Comparison of ENCODE assay signal across 16 cellular contexts in genomic region chr6:141965016-141965545, GRCh38.
A peak's percentile ranks its signal among the peaks of the same experiment; 100 is the strongest.
DNase-seq lines count a peak whose midpoint lies in the region; ATAC-seq and TF ChIP-seq lines count a peak whose summit lies in the region.
"Had no signal": no experiment of that assay in that cellular context is flagged by ENCODE, and none has a peak within 500 bp of the region (broad histone marks: within the 10 kb centered on the region; RNA-seq: fewer than 3 reads in every experiment).

No MANE protein-coding gene starts in this region.

- H2AK5ac ChIP-seq in mesenchymal stem cell (ENCODE audit: low read length, severe bottlenecking): no peak overlapping the region

- no peaks in the 10 kb centered on the region for H3K27me3 Mint-ChIP-seq in stimulated activated naive CD8-positive, alpha-beta T cell treated with anti-CD3 and anti-CD28 coated beads, Interleukin-15, amount 100 ng/mL, for 72 hours
- H3K27me3 Mint-ChIP-seq in activated CD8-positive, alpha-beta T cell treated with anti-CD3 and anti-CD28 coated beads for 36 hours: peaks cover 2% of the 10 kb centered on the region

- peaks cover 0 to 12% of the 10 kb centered on the region in 2 donors for H3K9me3 Mint-ChIP-seq in stimulated activated naive CD8-positive, alpha-beta T cell treated with anti-CD3 and anti-CD28 coated beads, Interleukin-15, amount 100 ng/mL, for 72 hours
- H3K9me3 Mint-ChIP-seq in activated CD8-positive, alpha-beta T cell treated with anti-CD3 and anti-CD28 coated beads for 36 hours: no peaks in the 10 kb centered on the region

- no peak overlapping the region for H3K23ac ChIP-seq in mesenchymal stem cell (ENCODE audit: low read length in 2 of 2)

- H2BK120ac ChIP-seq in mesenchymal stem cell (ENCODE audit: low read depth, low read length): no peak overlapping the region

- H3K4me3 ChIP-seq in cardiac muscle cell: no peak overlapping the region
- H3K4me3 ChIP-seq in hepatocyte: no peak overlapping the region
- H3K4me3 ChIP-seq in mesenchymal stem cell (ENCODE audit: insufficient read depth in 1 of 2, low read depth in 1 of 2, low read length in 2 of 2): no peak overlapping the region
- H3K4me3 ChIP-seq: BLaER1, HAP-1 had no signal

- no peak overlapping the region for H3K4me3 Mint-ChIP-seq in stimulated activated naive CD8-positive, alpha-beta T cell treated with anti-CD3 and anti-CD28 coated beads, Interleukin-15, amount 100 ng/mL, for 72 hours
- H3K4me3 Mint-ChIP-seq in activated CD8-positive, alpha-beta T cell treated with anti-CD3 and anti-CD28 coated beads for 36 hours: no peak overlapping the region
- H3K4me3 Mint-ChIP-seq: CD14-positive monocyte; CD4-positive, alpha-beta memory T cell had no signal

- H3K27ac ChIP-seq in cardiac muscle cell (peak overlapping the region; percentile 79), hepatocyte (peak overlapping the region; percentile 76), mesenchymal stem cell (ENCODE audit: low read length, poor library complexity, severe bottlenecking) (no peak overlapping the region)
- H3K27ac ChIP-seq: BLaER1 had no signal

- no peaks in the 10 kb centered on the region for H3K36me3 Mint-ChIP-seq in activated CD8-positive, alpha-beta T cell treated with anti-CD3 and anti-CD28 coated beads for 36 hours (ENCODE audit: low read depth)
- H3K36me3 Mint-ChIP-seq: CD14-positive monocyte had no signal

- no peak overlapping the region for H2BK15ac ChIP-seq in mesenchymal stem cell (ENCODE audit: low read depth, poor library complexity, severe bottlenecking)

- peak in 1 of 2 donors; percentile 52 for DNase-seq in cardiac muscle cell (ENCODE audit: low read depth in 1 of 2, low spot score in 1 of 2)
- no peak for DNase-seq in Right ventricle myocardium inferior (ENCODE audit: missing footprints)
- DNase-seq in hepatocyte (ENCODE audit: low spot score): peak; percentile 13
- DNase-seq in omental fat pad (ENCODE audit: low spot score): no peak
- DNase-seq in stimulated activated naive CD8-positive, alpha-beta T cell treated with anti-CD3 and anti-CD28 coated beads, Interleukin-15, amount 100 ng/mL, for 72 hours: no peak
- no peak for DNase-seq in activated CD8-positive, alpha-beta T cell treated with anti-CD3 and anti-CD28 coated beads for 36 hours
- no peak for DNase-seq in mesenchymal stem cell
- DNase-seq: 8988T; CD4-positive, alpha-beta memory T cell; DMS153; DMS79; IMR-90 had no signal

- no peak for ATAC-seq in Right ventricle myocardium inferior
- peak; percentile 63 for ATAC-seq in omental fat pad (ENCODE audit: low FRiP score)
- ATAC-seq in stimulated activated naive CD8-positive, alpha-beta T cell treated with anti-CD3 and anti-CD28 coated beads, Interleukin-15, amount 100 ng/mL, for 72 hours: no peak
- no peak for ATAC-seq in activated CD8-positive, alpha-beta T cell treated with anti-CD3 and anti-CD28 coated beads for 36 hours
- ATAC-seq in HG02571 (IDR thresholded peaks at IDR 0.05; ENCODE audit: unreplicated experiment): no peak

- H4K20me1 ChIP-seq in hepatocyte (ENCODE audit: insufficient read depth, poor library complexity, severe bottlenecking): no peaks in the 10 kb centered on the region
- H4K20me1 ChIP-seq: BLaER1 had no signal

- H3K14ac ChIP-seq in mesenchymal stem cell (ENCODE audit: low read length in 2 of 2): no peak overlapping the region

- H3K79me1 ChIP-seq in mesenchymal stem cell (replicated peaks; ENCODE audit: low read length, poor library complexity, severe bottlenecking): no peaks in the 10 kb centered on the region

- intact Hi-C loops in Right ventricle myocardium inferior (cut with DNase I): no loop called here
- intact Hi-C loops in activated CD8-positive, alpha-beta T cell treated with anti-CD3 and anti-CD28 coated beads for 36 hours (cut with micrococcal nuclease): no loop called here

- H2BK5ac ChIP-seq in mesenchymal stem cell (ENCODE audit: low read depth, low read length, poor library complexity, severe bottlenecking): no peak overlapping the region

- H3K27me3 ChIP-seq in cardiac muscle cell: no peaks in the 10 kb centered on the region
- no peaks in the 10 kb centered on the region for H3K27me3 ChIP-seq in hepatocyte
- H3K27me3 ChIP-seq in mesenchymal stem cell (ENCODE audit: control insufficient read depth in 1 of 2, insufficient read depth in 1 of 2, low read length in 2 of 2): no peaks in the 10 kb centered on the region
- H3K27me3 ChIP-seq: BLaER1 had no signal

- H3K4me2 ChIP-seq in hepatocyte (no peak overlapping the region), mesenchymal stem cell (ENCODE audit: low read length, poor library complexity, severe bottlenecking) (no peak overlapping the region)
- H3K4me2 ChIP-seq: BLaER1 had no signal

- no peak overlapping the region for H3K27ac Mint-ChIP-seq in stimulated activated naive CD8-positive, alpha-beta T cell treated with anti-CD3 and anti-CD28 coated beads, Interleukin-15, amount 100 ng/mL, for 72 hours
- H3K27ac Mint-ChIP-seq in activated CD8-positive, alpha-beta T cell treated with anti-CD3 and anti-CD28 coated beads for 36 hours: no peak overlapping the region
- H3K27ac Mint-ChIP-seq: CD14-positive monocyte; CD4-positive, alpha-beta memory T cell had no signal

- no peak overlapping the region for H3K18ac ChIP-seq in mesenchymal stem cell (ENCODE audit: low read depth in 1 of 2, low read length in 2 of 2)

- H3K36me3 ChIP-seq in cardiac muscle cell (no peaks in the 10 kb centered on the region), hepatocyte (replicated peaks; ENCODE audit: insufficient read depth, low read depth) (no peaks in the 10 kb centered on the region), mesenchymal stem cell (ENCODE audit: control insufficient read depth in 1 of 2, insufficient read depth in 2 of 2, low read depth in 1 of 2, low read length in 2 of 2) (no peaks in the 10 kb centered on the region)
- H3K36me3 ChIP-seq: BLaER1, HAP-1 had no signal

- TF ChIP-seq CTCF in cardiac muscle cell (IDR thresholded peaks at IDR 0.05; ENCODE audit: low read depth, low read length) (no peak), hepatocyte (IDR thresholded peaks at IDR 0.05; ENCODE audit: poor library complexity) (no peak), omental fat pad (IDR thresholded peaks at IDR 0.05) (no peak)
- TF ChIP-seq CTCF in activated CD8-positive, alpha-beta T cell treated with anti-CD3 and anti-CD28 coated beads for 36 hours (IDR thresholded peaks at IDR 0.05): no peak

- CTCF ChIA-PET in activated CD8-positive, alpha-beta T cell treated with anti-CD3 and anti-CD28 coated beads for 36 hours (lab: Charles Lee): no interaction called here

- H3K79me2 ChIP-seq in hepatocyte: no peaks in the 10 kb centered on the region

- POLR2A ChIA-PET in activated CD8-positive, alpha-beta T cell treated with anti-CD3 and anti-CD28 coated beads for 36 hours (lab: Charles Lee): no interaction called here

- H4K8ac ChIP-seq in mesenchymal stem cell (ENCODE audit: low read length): no peak overlapping the region

- H3K4me1 Mint-ChIP-seq in stimulated activated naive CD8-positive, alpha-beta T cell treated with anti-CD3 and anti-CD28 coated beads, Interleukin-15, amount 100 ng/mL, for 72 hours: no peaks in the 10 kb centered on the region
- peaks cover 2% of the 10 kb centered on the region for H3K4me1 Mint-ChIP-seq in activated CD8-positive, alpha-beta T cell treated with anti-CD3 and anti-CD28 coated beads for 36 hours (ENCODE audit: low read depth)
- H3K4me1 Mint-ChIP-seq: CD14-positive monocyte; CD4-positive, alpha-beta memory T cell had no signal

- H2AFZ ChIP-seq in hepatocyte (no peak overlapping the region), mesenchymal stem cell (ENCODE audit: low read depth, low read length) (no peak overlapping the region)

- H3K9me2 ChIP-seq in hepatocyte (replicated peaks; ENCODE audit: insufficient read depth): no peaks in the 10 kb centered on the region

- no peak overlapping the region for H4K91ac ChIP-seq in mesenchymal stem cell (ENCODE audit: low read length)

- H2BK12ac ChIP-seq in mesenchymal stem cell (ENCODE audit: low read length in 2 of 2): no peak overlapping the region

- H3K4me1 ChIP-seq in cardiac muscle cell (ENCODE audit: low read depth) (peaks cover 21% of the 10 kb centered on the region), hepatocyte (ENCODE audit: insufficient read depth) (no peaks in the 10 kb centered on the region), mesenchymal stem cell (ENCODE audit: control insufficient read depth, insufficient read depth, low read depth, low read length) (no peaks in the 10 kb centered on the region)
- H3K4me1 ChIP-seq: BLaER1, HAP-1 had no signal

- WGBS in hepatocyte (ENCODE audit: low lambda C conversion rate, missing lambda C conversion rate): 38% methylated on average over 2 of the region's 2 CpGs
- WGBS in mesenchymal stem cell: 80% methylated on average over 2 of the region's 2 CpGs

- no peaks in the 10 kb centered on the region for H3K9me3 ChIP-seq in cardiac muscle cell (ENCODE audit: low read depth)
- no peaks in the 10 kb centered on the region for H3K9me3 ChIP-seq in hepatocyte (ENCODE audit: low read depth)
- H3K9me3 ChIP-seq in mesenchymal stem cell (ENCODE audit: control insufficient read depth, low read length): no peaks in the 10 kb centered on the region
- H3K9me3 ChIP-seq: BLaER1, HAP-1 had no signal

- no peak overlapping the region for H3K9ac ChIP-seq in mesenchymal stem cell (ENCODE audit: low read length)
- H3K9ac ChIP-seq: BLaER1 had no signal

- H3K4ac ChIP-seq in mesenchymal stem cell (ENCODE audit: low read depth in 1 of 2, low read length in 2 of 2): no peak overlapping the region
